ENCODE assay signal across 13 cellular contexts in genomic region chr13:39254606-39255005, GRCh38.
"Had no signal": no experiment of that assay in that cellular context is flagged by ENCODE, and none has a peak within 500 bp of the region (broad histone marks: within the 10 kb centered on the region; RNA-seq: fewer than 3 reads in every experiment).

No MANE protein-coding gene starts in this region.

- ATAC-seq: activated CD8-positive, alpha-beta memory T cell treated with anti-CD3 and anti-CD28 coated beads, Interleukin-2, amount 10 ng/mL, durations not matched to agents 7 days and 5 days; left lung; natural killer cell treated with Interleukin-12 subunit alpha and Interleukin-12 subunit beta and Interleukin-15 and Interleukin-18, amount 100 ng/mL, for 72 hours; stimulated activated effector memory CD8-positive, alpha-beta T cell treated with anti-CD3 and anti-CD28 coated beads, Interleukin-12 subunit alpha, Interleukin-12 subunit beta, amount 100 ng/mL, for 72 hours had no signal

- H3K27me3 ChIP-seq: dorsolateral prefrontal cortex, gastrocnemius medialis, left lung had no signal

- H3K36me3 ChIP-seq: gastrocnemius medialis, left lung, WERI-Rb-1 had no signal

- H3K27ac ChIP-seq: dorsolateral prefrontal cortex, gastrocnemius medialis, left lung, WERI-Rb-1 had no signal

- H3K4me1 ChIP-seq: left lung had no signal

- DNase-seq: activated CD4-positive, alpha-beta memory T cell treated with anti-CD3 and anti-CD28 coated beads for 36 hours; activated CD8-positive, alpha-beta memory T cell treated with anti-CD3 and anti-CD28 coated beads, Interleukin-2, amount 10 ng/mL, durations not matched to agents 7 days and 5 days; activated naive CD4-positive, alpha-beta T cell treated with anti-CD3 and anti-CD28 coated beads, Interleukin-2, amount 10 ng/mL, durations not matched to agents 7 days and 5 days; activated T-cell treated with anti-CD3 and anti-CD28 coated beads, Interleukin-2, amount 50 U/mL, for 1 hour; dorsolateral prefrontal cortex; endodermal cell; erythroblast; gastrocnemius medialis; left lung; retina; WERI-Rb-1 had no signal

- H3K9me3 ChIP-seq: gastrocnemius medialis, left lung had no signal

- H3K4me3 ChIP-seq: dorsolateral prefrontal cortex, gastrocnemius medialis, left lung had no signal
